ENCODE assay signal across 8 cellular contexts in genomic region chr4:8241895-8242696, GRCh38. TPM values are rescaled to one million over a fixed set of nuclear protein-coding genes. Genes with fewer than 3 reads are reported as not detected.
DNase-seq lines count a peak whose midpoint lies in the region; ATAC-seq and TF ChIP-seq lines count a peak whose summit lies in the region.

No MANE protein-coding gene starts in this region.

- peak overlapping the region; percentile 8 to 66 for H3K27ac ChIP-seq in right atrium auricular region

- H3K9me3 ChIP-seq in MG63 (no peaks in the 10 kb centered on the region), right atrium auricular region (no peaks in the 10 kb centered on the region)

- H3K27me3 ChIP-seq in MG63 (no peaks in the 10 kb centered on the region), right atrium auricular region (no peaks in the 10 kb centered on the region)

- H3K4me3 ChIP-seq in MG63 (no peak overlapping the region), right atrium auricular region (no peak overlapping the region), retinal pigment epithelial cell (ENCODE audit: low read length) (no peak overlapping the region)

- TF ChIP-seq CTCF in right atrium auricular region (IDR thresholded peaks at IDR 0.05) (peak; percentile 95 to 100), retinal pigment epithelial cell (conservative IDR thresholded peaks at IDR 0.05; ENCODE audit: low read depth, low read length) (peak; percentile 96)

- peak; percentile 25 for DNase-seq in DMS 273 treated with DMSO at 0.1 percent for 48 hours (lab: John Stamatoyannopoulos, UW)
- DNase-seq in MG63: peak; percentile 75
- peak; percentile 66 for DNase-seq in T follicular helper cell (ENCODE audit: low read depth)
- DNase-seq in amniotic epithelial cell (ENCODE audit: low read depth): peak; percentile 91
- peak; percentile 95 for DNase-seq in right atrium auricular region (ENCODE audit: low spot score)
- peak; percentile 52 for DNase-seq in retinal pigment epithelial cell (ENCODE audit: low read depth)

- ATAC-seq in GM21529 (IDR thresholded peaks at IDR 0.05; ENCODE audit: unreplicated experiment) (peak; percentile 75), GM18870 (IDR thresholded peaks at IDR 0.05; ENCODE audit: unreplicated experiment) (no peak)

- H3K36me3 ChIP-seq in MG63 (no peaks in the 10 kb centered on the region), right atrium auricular region (no peaks in the 10 kb centered on the region)

- H3K4me1 ChIP-seq in right atrium auricular region: peaks cover 0 to 20% of the 10 kb centered on the region in 2 donors

RNA-seq across cellular contexts. Expression of gene HTRA3, which starts 27.5 kb away (rescaled TPM):
- total RNA-seq in MG63 (2014; rRNA removed; shearing (Covaris generic); ENCODE audit: low replicate concordance): 0.15 and 1.3 TPM in 2 replicates
- 100 to 1,000 TPM in 1 of 2 donors, 10 to 100 TPM in 1; 33.8 to 124 TPM for total RNA-seq in right atrium auricular region

RNA-seq across cellular contexts. Expression of gene SH3TC1, which starts 43.0 kb away (rescaled TPM):
- 2.5 and 7.4 TPM in 2 replicates for total RNA-seq in MG63 (2014; rRNA removed; shearing (Covaris generic); ENCODE audit: low replicate concordance)
- 10 to 100 TPM in 1 of 2 donors, 1 to 10 TPM in 1; 8.9 to 13.9 TPM for total RNA-seq in right atrium auricular region

Comparison
In these comparisons a context has a peak if more than half of its experiments do, and no peak if none do; other contexts are left out.
1. DNase-seq: peak in every context shown above with its lines; median percentile 95 in right atrium auricular region; 91 in amniotic epithelial cell; 75 in MG63; 66 in T follicular helper cell; 52 in retinal pigment epithelial cell; 25 in DMS 273 treated with DMSO at 0.1 percent for 48 hours.
2. RNA of gene HTRA3, which starts 27.5 kb away (total RNA-seq): 33.8 to 124 TPM in right atrium auricular region; 0.15 to 1.3 TPM in MG63; every median in the first group is over 10 times any median in the second.